8 cellular contexts compared by ENCODE assay signal in the genomic region with DNA sequence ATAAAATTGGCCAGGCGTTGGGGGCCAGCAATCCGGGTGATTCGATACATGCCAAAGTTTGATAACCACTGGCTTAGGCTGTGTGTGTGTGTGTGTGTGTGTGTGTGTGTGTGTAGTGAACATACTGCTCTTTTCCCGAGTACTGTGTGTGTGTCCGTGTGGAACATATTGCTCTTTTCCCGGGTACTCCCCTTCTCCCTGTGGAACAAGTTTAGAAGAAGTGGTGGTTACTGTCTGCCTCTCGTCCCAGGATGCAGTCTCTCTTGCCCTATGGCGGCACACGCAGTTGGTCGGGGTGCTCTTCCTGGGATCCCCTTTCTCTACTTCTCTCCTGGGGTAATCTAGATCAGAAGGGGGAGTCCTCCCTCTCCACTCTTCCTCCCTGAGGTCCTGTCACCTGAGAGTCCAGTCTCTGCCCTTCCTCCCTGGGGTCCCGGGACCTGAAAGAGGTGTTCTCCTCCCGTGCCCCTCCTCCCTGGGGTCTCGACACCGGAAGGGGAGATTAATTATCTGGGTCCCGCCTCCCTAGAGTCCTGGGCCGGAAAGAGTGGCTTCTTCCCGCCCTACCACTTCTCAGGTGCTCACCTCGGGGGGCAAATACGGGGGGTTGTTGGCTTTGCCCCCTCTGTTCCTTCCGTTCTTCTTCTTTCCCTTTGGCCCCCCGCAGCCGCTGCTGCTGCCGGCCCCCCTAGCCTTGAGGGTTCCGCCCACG. TPM values are rescaled to one million over a fixed set of nuclear protein-coding genes. Genes with fewer than 3 reads are reported as not detected.
DNase-seq lines count a peak whose midpoint lies in the region; ATAC-seq and TF ChIP-seq lines count a peak whose summit lies in the region.

No MANE protein-coding gene starts in this region.

- H3K9me3 Mint-ChIP-seq in activated CD8-positive, alpha-beta T cell treated with anti-CD3 and anti-CD28 coated beads for 36 hours = no peaks in the 10 kb centered on the region
- no peaks in the 10 kb centered on the region for H3K9me3 Mint-ChIP-seq in stimulated activated naive B cell treated with anti-CD40 and anti-IgM and Interleukin-4, amounts not matched to agents 10 μg/mL and 1 μg/mL and 100 μg/mL, for 72 hours

- 0 to 1% methylated on average over 15 to 25 of the region's 25 CpGs for WGBS in GM23248 (ENCODE audit: low coverage in 1 of 2, low lambda C conversion rate in 2 of 2, missing lambda C conversion rate in 2 of 2), 2 experiments
- 14 to 19% methylated on average over 11 to 13 of the region's 25 CpGs for WGBS in mesodermal cell (ENCODE audit: insufficient coverage in 2 of 2), 2 experiments

- H4K20me1 ChIP-seq in GM23248 (ENCODE audit: insufficient read depth) = no peaks in the 10 kb centered on the region

- no peaks in the 10 kb centered on the region for H3K27me3 ChIP-seq in GM23248 (replicated peaks; ENCODE audit: insufficient read depth)
- no peaks in the 10 kb centered on the region for H3K27me3 ChIP-seq in endocrine pancreas (ENCODE audit: control insufficient read depth, insufficient read depth, low read length)

- H3K27ac ChIP-seq in GM23248 (peak overlapping the region; percentile 84), mesodermal cell (ENCODE audit: low read depth, low read length, severe bottlenecking) (peak overlapping the region; percentile 77)

- H3K9me2 ChIP-seq in GM23248 (ENCODE audit: insufficient read depth) = no peaks in the 10 kb centered on the region

- H3K4me3 ChIP-seq in GM23248 (peak overlapping the region; percentile 100), endocrine pancreas (ENCODE audit: control insufficient read depth, insufficient read depth, low read length) (peak overlapping the region; percentile 84), mesodermal cell (ENCODE audit: extremely low read depth, insufficient read depth, low read length, poor library complexity, severe bottlenecking) (peak overlapping the region; percentile 87)

- CTCF ChIA-PET in activated CD8-positive, alpha-beta T cell treated with anti-CD3 and anti-CD28 coated beads for 36 hours (lab: Charles Lee) = interaction anchor here (1.1 to 2.5 kb wide), 4 partner anchors 20 to 451 kb away, joined by 3 to 17 read pairs (median 8); partner anchors contain the start of gene VEGFA

- H3K4me1 ChIP-seq in GM23248 (ENCODE audit: insufficient read depth) (peaks cover 21% of the 10 kb centered on the region), endocrine pancreas (ENCODE audit: control insufficient read depth, insufficient read depth, low read length) (no peaks in the 10 kb centered on the region), mesodermal cell (ENCODE audit: control insufficient read depth, insufficient read depth, low read length, poor library complexity, severe bottlenecking) (peaks cover 14% of the 10 kb centered on the region)

- H2AFZ ChIP-seq in GM23248 = peak overlapping the region; percentile 60

- H3K79me2 ChIP-seq in GM23248 (ENCODE audit: insufficient read depth) = peaks cover 54% of the 10 kb centered on the region

- H3K4me2 ChIP-seq in GM23248 (ENCODE audit: unreplicated experiment) = peak overlapping the region; percentile 89

- peak; percentile 26 for DNase-seq in COLO668 (lab: John Stamatoyannopoulos, UW; ENCODE audit: unreplicated experiment)
- peak; percentile 62 for DNase-seq in GM23248
- DNase-seq in NCI-H2171 (lab: John Stamatoyannopoulos, UW) = peak; percentile 63
- DNase-seq in activated CD8-positive, alpha-beta T cell treated with anti-CD3 and anti-CD28 coated beads for 36 hours = peak; percentile 74
- peak; percentile 43 for DNase-seq in stimulated activated naive B cell treated with anti-CD40 and anti-IgM and Interleukin-4, amounts not matched to agents 10 μg/mL and 1 μg/mL and 100 μg/mL, for 72 hours

- no peak for TF ChIP-seq CTCF in activated CD8-positive, alpha-beta T cell treated with anti-CD3 and anti-CD28 coated beads for 36 hours (IDR thresholded peaks at IDR 0.05)

- ATAC-seq in activated CD8-positive, alpha-beta T cell treated with anti-CD3 and anti-CD28 coated beads for 36 hours = peak; percentile 35
- peak; percentile 24 to 26 for ATAC-seq in stimulated activated naive B cell treated with anti-CD40 and anti-IgM and Interleukin-4, amounts not matched to agents 10 μg/mL and 1 μg/mL and 100 μg/mL, for 72 hours (replicated peaks)
- ATAC-seq in GM21786 (IDR thresholded peaks at IDR 0.05; ENCODE audit: unreplicated experiment) = no peak

- in situ Hi-C loops in GM23248 (cut with MboI) = no loop called here

- peak overlapping the region; percentile 98 for H3K4me3 Mint-ChIP-seq in activated CD8-positive, alpha-beta T cell treated with anti-CD3 and anti-CD28 coated beads for 36 hours
- peak overlapping the region; percentile 100 for H3K4me3 Mint-ChIP-seq in stimulated activated naive B cell treated with anti-CD40 and anti-IgM and Interleukin-4, amounts not matched to agents 10 μg/mL and 1 μg/mL and 100 μg/mL, for 72 hours

- peaks cover 29% of the 10 kb centered on the region for H3K36me3 Mint-ChIP-seq in activated CD8-positive, alpha-beta T cell treated with anti-CD3 and anti-CD28 coated beads for 36 hours (ENCODE audit: low read depth)
- peaks cover 26 to 37% of the 10 kb centered on the region in 2 donors for H3K36me3 Mint-ChIP-seq in stimulated activated naive B cell treated with anti-CD40 and anti-IgM and Interleukin-4, amounts not matched to agents 10 μg/mL and 1 μg/mL and 100 μg/mL, for 72 hours

- H3K27ac Mint-ChIP-seq in activated CD8-positive, alpha-beta T cell treated with anti-CD3 and anti-CD28 coated beads for 36 hours = peak overlapping the region; percentile 100
- peak overlapping the region; percentile 98 for H3K27ac Mint-ChIP-seq in stimulated activated naive B cell treated with anti-CD40 and anti-IgM and Interleukin-4, amounts not matched to agents 10 μg/mL and 1 μg/mL and 100 μg/mL, for 72 hours

- POLR2A ChIA-PET in activated CD8-positive, alpha-beta T cell treated with anti-CD3 and anti-CD28 coated beads for 36 hours (lab: Charles Lee) = interaction anchor here (0.7 to 2.2 kb wide), 7 partner anchors 15 to 146 kb away, joined by 3 to 10 read pairs (median 3); partner anchors contain the start of genes POLH and XPO5

- peaks cover 23% of the 10 kb centered on the region for H3K4me1 Mint-ChIP-seq in activated CD8-positive, alpha-beta T cell treated with anti-CD3 and anti-CD28 coated beads for 36 hours (ENCODE audit: low read depth)
- peaks cover 30 to 38% of the 10 kb centered on the region in 2 donors for H3K4me1 Mint-ChIP-seq in stimulated activated naive B cell treated with anti-CD40 and anti-IgM and Interleukin-4, amounts not matched to agents 10 μg/mL and 1 μg/mL and 100 μg/mL, for 72 hours

- no peaks in the 10 kb centered on the region for H3K27me3 Mint-ChIP-seq in activated CD8-positive, alpha-beta T cell treated with anti-CD3 and anti-CD28 coated beads for 36 hours
- H3K27me3 Mint-ChIP-seq in stimulated activated naive B cell treated with anti-CD40 and anti-IgM and Interleukin-4, amounts not matched to agents 10 μg/mL and 1 μg/mL and 100 μg/mL, for 72 hours = no peaks in the 10 kb centered on the region

- intact Hi-C loops in activated CD8-positive, alpha-beta T cell treated with anti-CD3 and anti-CD28 coated beads for 36 hours (cut with micrococcal nuclease) = no loop called here

- no peaks in the 10 kb centered on the region for H3K9me3 ChIP-seq in GM23248 (ENCODE audit: low read depth)
- no peaks in the 10 kb centered on the region for H3K9me3 ChIP-seq in endocrine pancreas (ENCODE audit: control insufficient read depth, low read length)
- no peaks in the 10 kb centered on the region for H3K9me3 ChIP-seq in mesodermal cell (ENCODE audit: control insufficient read depth, low read length)

- peaks cover 33% of the 10 kb centered on the region for H3K36me3 ChIP-seq in GM23248 (ENCODE audit: low read depth)
- peaks cover 6% of the 10 kb centered on the region for H3K36me3 ChIP-seq in endocrine pancreas (ENCODE audit: control insufficient read depth, insufficient read depth, low read length)
- peaks cover 42% of the 10 kb centered on the region for H3K36me3 ChIP-seq in mesodermal cell (ENCODE audit: control insufficient read depth, insufficient read depth, low read length)

- H3K9ac ChIP-seq in GM23248 (peak overlapping the region; percentile 98), endocrine pancreas (ENCODE audit: control insufficient read depth, insufficient read depth, low read length) (peak overlapping the region; percentile 90)

- H3F3A ChIP-seq in GM23248 (ENCODE audit: insufficient read depth) = peaks cover 17% of the 10 kb centered on the region

RNA-seq across cellular contexts. Expression of gene GTPBP2, which starts 0.5 kb away (rescaled TPM):
- total RNA-seq in GM23248 (2014; rRNA removed; shearing (Covaris generic)) = 80.7 and 88.3 TPM in 2 replicates
- 15.5 and 15.9 TPM in 2 replicates for polyA plus RNA-seq in GM23248 (2016; fragmentation: Nextera tagmentation; extraction: Ambion mirVana)
- total RNA-seq in activated CD8-positive, alpha-beta T cell treated with anti-CD3 and anti-CD28 coated beads for 36 hours = 10 to 100 TPM; 46.2 to 55.3 TPM
- polyA plus RNA-seq in mesodermal cell (2013, experiment 1 of 2) = 66.7 TPM
- polyA plus RNA-seq in mesodermal cell (2013, experiment 2 of 2) = 54.0 TPM

RNA-seq across cellular contexts. Expression of gene MAD2L1BP, which starts 7.1 kb away (rescaled TPM):
- total RNA-seq in GM23248 (2014; rRNA removed; shearing (Covaris generic)) = 33.1 and 33.9 TPM in 2 replicates
- 32.9 and 34.2 TPM in 2 replicates for polyA plus RNA-seq in GM23248 (2016; fragmentation: Nextera tagmentation; extraction: Ambion mirVana)
- 10 to 100 TPM; 29.0 to 31.7 TPM for total RNA-seq in activated CD8-positive, alpha-beta T cell treated with anti-CD3 and anti-CD28 coated beads for 36 hours
- 31.1 TPM for polyA plus RNA-seq in mesodermal cell (2013, experiment 1 of 2)
- 26.1 TPM for polyA plus RNA-seq in mesodermal cell (2013, experiment 2 of 2)

RNA-seq across cellular contexts. Expression of gene RSPH9, which starts 16.3 kb away (rescaled TPM):
- 0.11 TPM in 1 of 2 replicates, not detected in the other for total RNA-seq in GM23248 (2014; rRNA removed; shearing (Covaris generic))
- polyA plus RNA-seq in GM23248 (2016; fragmentation: Nextera tagmentation; extraction: Ambion mirVana) = 1.2 and 1.3 TPM in 2 replicates
- total RNA-seq in activated CD8-positive, alpha-beta T cell treated with anti-CD3 and anti-CD28 coated beads for 36 hours = under 1 TPM in 1 of 2 experiments, not detected in 1; 0.11 TPM
- polyA plus RNA-seq in mesodermal cell (2013, experiment 1 of 2) = 0.96 TPM
- polyA plus RNA-seq in mesodermal cell (2013, experiment 2 of 2) = 1.0 TPM

RNA-seq across cellular contexts. Expression of gene POLH, which starts 52.6 kb away (rescaled TPM):
- total RNA-seq in GM23248 (2014; rRNA removed; shearing (Covaris generic)) = 27.6 and 28.6 TPM in 2 replicates
- 23.0 and 25.3 TPM in 2 replicates for polyA plus RNA-seq in GM23248 (2016; fragmentation: Nextera tagmentation; extraction: Ambion mirVana)
- total RNA-seq in activated CD8-positive, alpha-beta T cell treated with anti-CD3 and anti-CD28 coated beads for 36 hours = 10 to 100 TPM; 37.9 to 42.1 TPM
- polyA plus RNA-seq in mesodermal cell (2013, experiment 1 of 2) = 10.4 TPM
- polyA plus RNA-seq in mesodermal cell (2013, experiment 2 of 2) = 10.0 TPM

RNA-seq across cellular contexts. Expression of gene XPO5, which starts 52.7 kb away (rescaled TPM):
- total RNA-seq in GM23248 (2014; rRNA removed; shearing (Covaris generic)) = 27.6 and 29.5 TPM in 2 replicates
- polyA plus RNA-seq in GM23248 (2016; fragmentation: Nextera tagmentation; extraction: Ambion mirVana) = 17.9 and 18.8 TPM in 2 replicates
- total RNA-seq in activated CD8-positive, alpha-beta T cell treated with anti-CD3 and anti-CD28 coated beads for 36 hours = 10 to 100 TPM; 92.3 to 92.6 TPM
- polyA plus RNA-seq in mesodermal cell (2013, experiment 1 of 2) = 35.0 TPM
- 35.5 TPM for polyA plus RNA-seq in mesodermal cell (2013, experiment 2 of 2)
